In genomic region chr4:7651461-7651921, GRCh38 we compare ENCODE assay signal across 11 cellular contexts.
DNase-seq lines count a peak whose midpoint lies in the region; ATAC-seq and TF ChIP-seq lines count a peak whose summit lies in the region.
"Had no signal": no experiment of that assay in that cellular context is flagged by ENCODE, and none has a peak within 500 bp of the region (broad histone marks: within the 10 kb centered on the region; RNA-seq: fewer than 3 reads in every experiment).

No MANE protein-coding gene starts in this region.

- peaks cover 12 to 69% (median 22%) of the 10 kb centered on the region in 3 donors for H3K4me1 ChIP-seq in esophagus squamous epithelium
- H3K4me1 ChIP-seq: parathyroid adenoma had no signal

- H3K27ac Mint-ChIP-seq in nephron progenitor cell = no peak overlapping the region
- H3K27ac Mint-ChIP-seq in stimulated activated naive CD8-positive, alpha-beta T cell treated with anti-CD3 and anti-CD28 coated beads, Interleukin-15, amount 100 ng/mL, for 72 hours = no peak overlapping the region

- H3K27me3 ChIP-seq in esophagus squamous epithelium = peaks cover 0 to 36% (median 0%) of the 10 kb centered on the region in 4 donors

- H3K36me3 Mint-ChIP-seq in nephron progenitor cell (ENCODE audit: low read depth) = no peaks in the 10 kb centered on the region

- H3K9me3 ChIP-seq in esophagus squamous epithelium = no peaks in the 10 kb centered on the region

- no peak for ATAC-seq in GM18868 (IDR thresholded peaks at IDR 0.05; ENCODE audit: unreplicated experiment)
- ATAC-seq in stimulated activated naive CD8-positive, alpha-beta T cell treated with anti-CD3 and anti-CD28 coated beads, Interleukin-15, amount 100 ng/mL, for 72 hours = no peak

- intact Hi-C loops in esophagus squamous epithelium (cut with DNase I) = no loop called here

- peak; percentile 24 for DNase-seq in CD1c-positive myeloid dendritic cell (ENCODE audit: extremely low spot score)
- DNase-seq in M059J (ENCODE audit: low read depth) = peak; percentile 46
- no peak for DNase-seq in esophagus squamous epithelium (lab: John Stamatoyannopoulos, UW)
- peak; percentile 46 for DNase-seq in nephron progenitor cell
- no peak for DNase-seq in stimulated activated naive CD8-positive, alpha-beta T cell treated with anti-CD3 and anti-CD28 coated beads, Interleukin-15, amount 100 ng/mL, for 72 hours
- no peak for DNase-seq in DMS79 treated with DMSO at 0.1 percent for 48 hours (lab: John Stamatoyannopoulos, UW)
- DNase-seq in NCI-H2081 treated with DMSO at 0.1 percent for 48 hours (lab: John Stamatoyannopoulos, UW) = no peak
- DNase-seq: COR-L47, NCI-H1694 had no signal

- TF ChIP-seq CTCF in esophagus squamous epithelium (IDR thresholded peaks at IDR 0.05) (no peak), nephron progenitor cell (IDR thresholded peaks at IDR 0.05) (no peak)

- no peak overlapping the region for H3K4me3 ChIP-seq in esophagus squamous epithelium

- WGBS in esophagus squamous epithelium, 2 donors = 15 to 46% methylated on average over 5 of the region's 8 CpGs

- TF ChIP-seq POLR2A in esophagus squamous epithelium (IDR thresholded peaks at IDR 0.05) = no peak

- H3K9me3 Mint-ChIP-seq in nephron progenitor cell = peaks cover 3% of the 10 kb centered on the region
- no peaks in the 10 kb centered on the region for H3K9me3 Mint-ChIP-seq in stimulated activated naive CD8-positive, alpha-beta T cell treated with anti-CD3 and anti-CD28 coated beads, Interleukin-15, amount 100 ng/mL, for 72 hours

- peaks cover 6% of the 10 kb centered on the region for H3K27me3 Mint-ChIP-seq in nephron progenitor cell (ENCODE audit: low read depth, poor library complexity)
- H3K27me3 Mint-ChIP-seq in stimulated activated naive CD8-positive, alpha-beta T cell treated with anti-CD3 and anti-CD28 coated beads, Interleukin-15, amount 100 ng/mL, for 72 hours = peaks cover 52% of the 10 kb centered on the region

- no peaks in the 10 kb centered on the region for H3K36me3 ChIP-seq in esophagus squamous epithelium

- peak overlapping the region in 3 of 4 donors; percentile 16 to 55 (median 23) for H3K27ac ChIP-seq in esophagus squamous epithelium
- H3K27ac ChIP-seq: parathyroid adenoma had no signal

- no peak overlapping the region for H3K4me3 Mint-ChIP-seq in nephron progenitor cell
- H3K4me3 Mint-ChIP-seq in stimulated activated naive CD8-positive, alpha-beta T cell treated with anti-CD3 and anti-CD28 coated beads, Interleukin-15, amount 100 ng/mL, for 72 hours = no peak overlapping the region

- H3K4me1 Mint-ChIP-seq in nephron progenitor cell = peaks cover 38% of the 10 kb centered on the region
- H3K4me1 Mint-ChIP-seq in stimulated activated naive CD8-positive, alpha-beta T cell treated with anti-CD3 and anti-CD28 coated beads, Interleukin-15, amount 100 ng/mL, for 72 hours = peaks cover 41% of the 10 kb centered on the region

Comparison
In these comparisons a context has a peak if more than half of its experiments do, and no peak if none do; other contexts are left out.
1. DNase-seq: peak in CD1c-positive myeloid dendritic cell (single experiment), M059J (single experiment) and nephron progenitor cell (single experiment); none in esophagus squamous epithelium (single experiment), stimulated activated naive CD8-positive, alpha-beta T cell treated with anti-CD3 and anti-CD28 coated beads, Interleukin-15, amount 100 ng/mL, for 72 hours (0 of 2), DMS79 treated with DMSO at 0.1 percent for 48 hours (single experiment) and NCI-H2081 treated with DMSO at 0.1 percent for 48 hours (single experiment).